Comparison of ENCODE assay signal across 13 cellular contexts in the genomic region with DNA sequence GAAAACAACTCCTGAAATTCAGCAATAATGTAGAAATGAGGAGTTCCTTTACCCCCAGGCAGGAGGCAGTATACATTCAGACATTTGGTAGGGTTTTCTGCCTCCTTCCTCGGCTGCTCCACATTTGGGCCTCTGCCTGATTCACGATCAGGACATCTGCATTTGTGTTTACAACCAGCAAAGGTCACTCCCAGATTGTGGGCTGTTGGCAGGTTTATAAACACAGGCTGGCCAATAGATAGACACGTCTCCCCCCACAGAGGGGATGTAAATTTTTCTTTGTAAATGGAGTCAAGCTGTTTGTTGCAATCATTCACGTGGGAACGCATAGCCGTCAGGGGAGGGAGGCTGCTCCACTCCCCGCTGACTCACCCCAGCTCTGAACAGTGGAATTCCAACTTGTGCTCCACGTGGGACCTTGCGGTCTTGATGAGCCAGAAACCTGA.
DNase-seq lines count a peak whose midpoint lies in the region; ATAC-seq and TF ChIP-seq lines count a peak whose summit lies in the region.
"Had no signal": no experiment of that assay in that cellular context is flagged by ENCODE, and none has a peak within 500 bp of the region (broad histone marks: within the 10 kb centered on the region; RNA-seq: fewer than 3 reads in every experiment).

No MANE protein-coding gene starts in this region.

- TF ChIP-seq CTCF in epithelial cell of proximal tubule (conservative IDR thresholded peaks at IDR 0.05; ENCODE audit: low read depth, low read length) (peak; percentile 8), progenitor cell of endocrine pancreas (IDR thresholded peaks at IDR 0.05; ENCODE audit: unreplicated experiment) (peak; percentile 33)

- POLR2A ChIA-PET in activated CD4-positive, alpha-beta memory T cell treated with anti-CD3 and anti-CD28 coated beads for 36 hours (lab: Charles Lee): no interaction called here

- H3K36me3 Mint-ChIP-seq in progenitor cell of endocrine pancreas (ENCODE audit: insufficient read depth): no peaks in the 10 kb centered on the region
- H3K36me3 Mint-ChIP-seq in activated CD4-positive, alpha-beta memory T cell treated with anti-CD3 and anti-CD28 coated beads for 36 hours: no peaks in the 10 kb centered on the region
- H3K36me3 Mint-ChIP-seq: activated naive CD8-positive, alpha-beta T cell treated with anti-CD3 and anti-CD28 coated beads, Interleukin-2, amount 10 ng/mL, durations not matched to agents 7 days and 5 days had no signal

- no peak overlapping the region for H3K4me3 Mint-ChIP-seq in progenitor cell of endocrine pancreas (ENCODE audit: low read depth)
- no peak overlapping the region for H3K4me3 Mint-ChIP-seq in activated CD4-positive, alpha-beta memory T cell treated with anti-CD3 and anti-CD28 coated beads for 36 hours
- H3K4me3 Mint-ChIP-seq: activated CD4-positive, alpha-beta T cell treated with anti-CD3 and anti-CD28 coated beads for 36 hours; activated naive CD8-positive, alpha-beta T cell treated with anti-CD3 and anti-CD28 coated beads, Interleukin-2, amount 10 ng/mL, durations not matched to agents 7 days and 5 days had no signal

- no peak overlapping the region for H3K27ac Mint-ChIP-seq in progenitor cell of endocrine pancreas
- H3K27ac Mint-ChIP-seq in activated CD4-positive, alpha-beta memory T cell treated with anti-CD3 and anti-CD28 coated beads for 36 hours: no peak overlapping the region
- H3K27ac Mint-ChIP-seq: activated CD4-positive, alpha-beta T cell treated with anti-CD3 and anti-CD28 coated beads for 36 hours; activated naive CD8-positive, alpha-beta T cell treated with anti-CD3 and anti-CD28 coated beads, Interleukin-2, amount 10 ng/mL, durations not matched to agents 7 days and 5 days had no signal

- no peaks in the 10 kb centered on the region for H3K9me3 Mint-ChIP-seq in progenitor cell of endocrine pancreas (ENCODE audit: low read depth)
- peaks cover 9% of the 10 kb centered on the region for H3K9me3 Mint-ChIP-seq in activated CD4-positive, alpha-beta memory T cell treated with anti-CD3 and anti-CD28 coated beads for 36 hours

- no peaks in the 10 kb centered on the region for H3K4me1 Mint-ChIP-seq in progenitor cell of endocrine pancreas (ENCODE audit: low read depth)
- H3K4me1 Mint-ChIP-seq in activated CD4-positive, alpha-beta memory T cell treated with anti-CD3 and anti-CD28 coated beads for 36 hours (ENCODE audit: low read depth): no peaks in the 10 kb centered on the region
- H3K4me1 Mint-ChIP-seq: activated CD4-positive, alpha-beta T cell treated with anti-CD3 and anti-CD28 coated beads for 36 hours; activated naive CD8-positive, alpha-beta T cell treated with anti-CD3 and anti-CD28 coated beads, Interleukin-2, amount 10 ng/mL, durations not matched to agents 7 days and 5 days had no signal

- H3K9me3 ChIP-seq in MG63: no peaks in the 10 kb centered on the region
- H3K9me3 ChIP-seq: thyroid gland had no signal

- intact Hi-C loops in activated CD4-positive, alpha-beta memory T cell treated with anti-CD3 and anti-CD28 coated beads for 36 hours (cut with micrococcal nuclease): no loop called here

- peaks cover 28% of the 10 kb centered on the region for H3K27me3 Mint-ChIP-seq in progenitor cell of endocrine pancreas
- no peaks in the 10 kb centered on the region for H3K27me3 Mint-ChIP-seq in activated CD4-positive, alpha-beta memory T cell treated with anti-CD3 and anti-CD28 coated beads for 36 hours
- H3K27me3 Mint-ChIP-seq: activated CD4-positive, alpha-beta T cell treated with anti-CD3 and anti-CD28 coated beads for 36 hours had no signal

- peak; percentile 73 for DNase-seq in GM04504 (ENCODE audit: low read depth)
- DNase-seq in MG63: peak; percentile 38
- DNase-seq in epithelial cell of proximal tubule (ENCODE audit: low read depth): no peak
- DNase-seq in progenitor cell of endocrine pancreas (ENCODE audit: low spot score, unreplicated experiment): no peak
- no peak for DNase-seq in NCI-H2029 (lab: John Stamatoyannopoulos, UW)
- no peak for DNase-seq in activated CD4-positive, alpha-beta memory T cell treated with anti-CD3 and anti-CD28 coated beads for 36 hours
- DNase-seq: activated CD4-positive, alpha-beta T cell treated with anti-CD3 and anti-CD28 coated beads for 36 hours; activated naive CD8-positive, alpha-beta T cell treated with anti-CD3 and anti-CD28 coated beads, Interleukin-2, amount 10 ng/mL, durations not matched to agents 7 days and 5 days; DND-41; NCI-H1436; thyroid gland had no signal

- no peaks in the 10 kb centered on the region for H3K36me3 ChIP-seq in MG63
- H3K36me3 ChIP-seq: thyroid gland had no signal

- CTCF ChIA-PET in activated CD4-positive, alpha-beta memory T cell treated with anti-CD3 and anti-CD28 coated beads for 36 hours (lab: Charles Lee): no interaction called here

- ATAC-seq in GM18868 (IDR thresholded peaks at IDR 0.05; ENCODE audit: unreplicated experiment) (no peak), HG02973 (IDR thresholded peaks at IDR 0.05; ENCODE audit: unreplicated experiment) (no peak)
- ATAC-seq: activated CD4-positive, alpha-beta T cell treated with anti-CD3 and anti-CD28 coated beads for 36 hours had no signal

- H3K4me3 ChIP-seq in MG63 (no peak overlapping the region), epithelial cell of proximal tubule (ENCODE audit: low read depth, low read length) (no peak overlapping the region)
- H3K4me3 ChIP-seq: thyroid gland had no signal

- H3K27me3 ChIP-seq in MG63: no peaks in the 10 kb centered on the region
- H3K27me3 ChIP-seq: thyroid gland had no signal

Comparison
In these comparisons a context has a peak if more than half of its experiments do, and no peak if none do; other contexts are left out.
1. DNase-seq: peak in GM04504 (single experiment) and MG63 (single experiment); none in epithelial cell of proximal tubule (single experiment), progenitor cell of endocrine pancreas (single experiment), NCI-H2029 (single experiment) and activated CD4-positive, alpha-beta memory T cell treated with anti-CD3 and anti-CD28 coated beads for 36 hours (single experiment).